ENCODE assay signal across 8 cellular contexts in the genomic region with DNA sequence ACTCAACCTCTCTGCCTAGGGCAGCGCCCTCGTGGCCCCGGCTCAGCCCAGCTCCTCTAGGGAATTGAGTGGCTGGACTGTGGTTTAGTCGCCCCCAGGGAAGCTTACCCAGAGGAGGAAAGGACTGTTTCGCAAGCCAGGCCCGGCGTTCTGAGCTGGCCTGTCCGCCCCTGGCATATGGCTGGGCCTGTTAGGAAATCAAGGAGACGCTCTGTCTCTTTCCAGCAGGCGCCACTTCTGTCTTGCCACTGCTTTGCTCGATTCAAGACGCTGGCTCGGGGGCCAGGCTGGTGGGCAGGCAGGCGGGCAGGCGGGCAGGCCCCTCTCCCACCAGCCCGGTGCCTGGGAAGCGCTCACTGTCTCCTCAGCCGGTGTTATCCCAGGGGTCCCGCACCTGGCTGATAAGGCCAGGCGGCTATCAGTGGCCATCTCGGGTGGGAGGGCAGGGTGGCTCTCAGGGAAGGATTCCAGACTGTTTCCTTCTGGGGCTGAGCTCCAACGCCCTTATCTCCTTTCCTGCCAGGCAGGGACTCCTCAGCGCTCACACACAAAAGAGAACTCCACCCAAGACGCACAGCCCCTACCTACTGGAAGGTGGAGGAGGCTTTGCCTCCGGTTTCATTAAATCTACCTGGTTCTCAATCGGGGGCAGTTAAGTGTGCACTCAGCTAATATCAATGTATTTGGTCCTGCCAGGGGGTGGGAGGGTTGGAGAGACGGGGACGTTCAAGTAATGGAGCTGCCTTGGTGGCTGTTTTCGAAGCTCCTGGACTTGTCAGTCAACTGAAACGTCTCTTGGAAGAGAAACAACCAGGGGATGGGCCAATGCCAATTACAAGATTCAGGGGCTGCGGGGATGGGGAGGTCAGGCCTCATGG.
DNase-seq lines count a peak whose midpoint lies in the region; ATAC-seq and TF ChIP-seq lines count a peak whose summit lies in the region.

No MANE protein-coding gene starts in this region.

- H3K4me1 ChIP-seq in left ventricle myocardium inferior (peaks cover 62% of the 10 kb centered on the region), smooth muscle cell (ENCODE audit: low read depth) (peaks cover 32% of the 10 kb centered on the region)

- CTCF ChIA-PET in Calu3 (lab: Charles Lee), result interaction anchor here (0.7 to 0.8 kb wide), 2 partner anchors 13 to 25 kb away, joined by 4 read pairs; no protein-coding TSS in a partner anchor

- WGBS in smooth muscle cell (ENCODE audit: low lambda C conversion rate), result 36% methylated on average over 31 of the region's 31 CpGs

- H2AFZ ChIP-seq in smooth muscle cell (ENCODE audit: low read depth), result no peak overlapping the region

- H3F3A ChIP-seq in smooth muscle cell (ENCODE audit: low read depth), result peaks cover 34% of the 10 kb centered on the region

- ATAC-seq in GM18867 (IDR thresholded peaks at IDR 0.05; ENCODE audit: unreplicated experiment) (no peak), HG03097 (IDR thresholded peaks at IDR 0.05; ENCODE audit: low FRiP score, unreplicated experiment) (no peak)

- BruUV-seq in Calu3 (replicated peaks; lab: Mats Ljungman, UMichigan), result no TSS peak

- no peaks in the 10 kb centered on the region for H3K36me3 ChIP-seq in left ventricle myocardium inferior
- no peaks in the 10 kb centered on the region for H3K36me3 ChIP-seq in smooth muscle cell (ENCODE audit: low read depth)

- peak overlapping the region; percentile 69 for H3K4me2 ChIP-seq in smooth muscle cell

- H3K9me3 Mint-ChIP-seq in activated T-helper 1 cell treated with anti-CD3 and anti-CD28 coated beads, Interleukin-12 subunit alpha, Interleukin-12 subunit beta, Interleukin-2, Interleukin-4 antibody, amounts not matched to agents 30 ng/mL and 10 ng/mL and 1 ng/mL, durations not matched to agents 14 hours and 24 hours and 36 hours, result peaks cover 3% of the 10 kb centered on the region
- H3K9me3 Mint-ChIP-seq in Calu3 (ENCODE audit: low read depth, unreplicated experiment), result peaks cover 9% of the 10 kb centered on the region

- peak; percentile 45 for DNase-seq in HuH-7.5 (ENCODE audit: low spot score)
- no peak for DNase-seq in activated T-helper 1 cell treated with anti-CD3 and anti-CD28 coated beads, Interleukin-12 subunit alpha, Interleukin-12 subunit beta, Interleukin-2, Interleukin-4 antibody, amounts not matched to agents 30 ng/mL and 10 ng/mL and 1 ng/mL, durations not matched to agents 14 hours and 24 hours and 36 hours (ENCODE audit: low spot score)
- DNase-seq in left ventricle myocardium inferior, result peak; percentile 45
- peak; percentile 38 for DNase-seq in smooth muscle cell (lab: John Stamatoyannopoulos, UW; ENCODE audit: unreplicated experiment)
- no peak for DNase-seq in Calu3
- DNase-seq in stimulated activated CD4-positive, alpha-beta T cell treated with anti-CD3 and anti-CD28 coated beads, Interleukin-4, amount 100 ng/mL, for 1 hour, result no peak

- intact Hi-C loops in activated T-helper 1 cell treated with anti-CD3 and anti-CD28 coated beads, Interleukin-12 subunit alpha, Interleukin-12 subunit beta, Interleukin-2, Interleukin-4 antibody, amounts not matched to agents 30 ng/mL and 10 ng/mL and 1 ng/mL, durations not matched to agents 14 hours and 24 hours and 36 hours (cut with micrococcal nuclease), result loop anchor here (1.0 to 2.0 kb wide), 3 partner anchors 7 to 40 kb away; no protein-coding TSS in a partner anchor
- intact Hi-C loops in left ventricle myocardium inferior (cut with micrococcal nuclease) (no loop called here), Calu3 (cut with micrococcal nuclease; ENCODE audit: unreplicated experiment) (no loop called here)

- peak overlapping the region; percentile 87 for H3K27ac Mint-ChIP-seq in activated T-helper 1 cell treated with anti-CD3 and anti-CD28 coated beads, Interleukin-12 subunit alpha, Interleukin-12 subunit beta, Interleukin-2, Interleukin-4 antibody, amounts not matched to agents 30 ng/mL and 10 ng/mL and 1 ng/mL, durations not matched to agents 14 hours and 24 hours and 36 hours
- H3K27ac Mint-ChIP-seq in Calu3 (ENCODE audit: unreplicated experiment), result no peak overlapping the region

- TF ChIP-seq CTCF in left ventricle myocardium inferior (IDR thresholded peaks at IDR 0.05; ENCODE audit: borderline replicate concordance) (no peak), smooth muscle cell (IDR thresholded peaks at IDR 0.05; ENCODE audit: borderline replicate concordance, insufficient read depth, poor library complexity, severe bottlenecking) (no peak), Calu3 (IDR thresholded peaks at IDR 0.05; ENCODE audit: unreplicated experiment) (no peak)

- H3K4me3 Mint-ChIP-seq in activated T-helper 1 cell treated with anti-CD3 and anti-CD28 coated beads, Interleukin-12 subunit alpha, Interleukin-12 subunit beta, Interleukin-2, Interleukin-4 antibody, amounts not matched to agents 30 ng/mL and 10 ng/mL and 1 ng/mL, durations not matched to agents 14 hours and 24 hours and 36 hours, result peak overlapping the region; percentile 39
- no peak overlapping the region for H3K4me3 Mint-ChIP-seq in Calu3 (ENCODE audit: low read depth, unreplicated experiment)

- no peaks in the 10 kb centered on the region for H4K20me1 ChIP-seq in smooth muscle cell (ENCODE audit: low read depth)

- peak overlapping the region; percentile 68 for H3K9ac ChIP-seq in smooth muscle cell (ENCODE audit: low read depth)

- H3K9me3 ChIP-seq in left ventricle myocardium inferior (replicated peaks) (no peaks in the 10 kb centered on the region), smooth muscle cell (replicated peaks; ENCODE audit: low read depth) (no peaks in the 10 kb centered on the region)

- H3K79me2 ChIP-seq in smooth muscle cell (ENCODE audit: low read depth), result no peaks in the 10 kb centered on the region

- H3K27ac ChIP-seq in left ventricle myocardium inferior (replicated peaks) (peak overlapping the region; percentile 90), smooth muscle cell (ENCODE audit: low read depth) (peak overlapping the region; percentile 97)

- peaks cover 59% of the 10 kb centered on the region for H3K4me1 Mint-ChIP-seq in activated T-helper 1 cell treated with anti-CD3 and anti-CD28 coated beads, Interleukin-12 subunit alpha, Interleukin-12 subunit beta, Interleukin-2, Interleukin-4 antibody, amounts not matched to agents 30 ng/mL and 10 ng/mL and 1 ng/mL, durations not matched to agents 14 hours and 24 hours and 36 hours (ENCODE audit: low read depth)
- H3K4me1 Mint-ChIP-seq in Calu3 (ENCODE audit: low read depth, unreplicated experiment), result peaks cover 10% of the 10 kb centered on the region

- H3K4me3 ChIP-seq in left ventricle myocardium inferior (peak overlapping the region; percentile 19), smooth muscle cell (no peak overlapping the region)

- no peaks in the 10 kb centered on the region for H3K27me3 ChIP-seq in left ventricle myocardium inferior (ENCODE audit: low read depth)
- no peaks in the 10 kb centered on the region for H3K27me3 ChIP-seq in smooth muscle cell (ENCODE audit: low read depth)

- H3K27me3 Mint-ChIP-seq in activated T-helper 1 cell treated with anti-CD3 and anti-CD28 coated beads, Interleukin-12 subunit alpha, Interleukin-12 subunit beta, Interleukin-2, Interleukin-4 antibody, amounts not matched to agents 30 ng/mL and 10 ng/mL and 1 ng/mL, durations not matched to agents 14 hours and 24 hours and 36 hours (ENCODE audit: insufficient read depth), result peaks cover 4% of the 10 kb centered on the region
- H3K27me3 Mint-ChIP-seq in Calu3 (ENCODE audit: unreplicated experiment), result no peaks in the 10 kb centered on the region

- peaks cover 3% of the 10 kb centered on the region for H3K36me3 Mint-ChIP-seq in activated T-helper 1 cell treated with anti-CD3 and anti-CD28 coated beads, Interleukin-12 subunit alpha, Interleukin-12 subunit beta, Interleukin-2, Interleukin-4 antibody, amounts not matched to agents 30 ng/mL and 10 ng/mL and 1 ng/mL, durations not matched to agents 14 hours and 24 hours and 36 hours (ENCODE audit: low read depth)
- no peaks in the 10 kb centered on the region for H3K36me3 Mint-ChIP-seq in Calu3 (ENCODE audit: insufficient read depth, unreplicated experiment)

Comparison
In these comparisons a context has a peak if more than half of its experiments do, and no peak if none do; other contexts are left out.
1. DNase-seq: peak in HuH-7.5 (single experiment), left ventricle myocardium inferior (single experiment) and smooth muscle cell (single experiment); none in activated T-helper 1 cell treated with anti-CD3 and anti-CD28 coated beads, Interleukin-12 subunit alpha, Interleukin-12 subunit beta, Interleukin-2, Interleukin-4 antibody, amounts not matched to agents 30 ng/mL and 10 ng/mL and 1 ng/mL, durations not matched to agents 14 hours and 24 hours and 36 hours (single experiment), Calu3 (single experiment) and stimulated activated CD4-positive, alpha-beta T cell treated with anti-CD3 and anti-CD28 coated beads, Interleukin-4, amount 100 ng/mL, for 1 hour (single experiment).